Comparison of ENCODE assay signal across 8 cellular contexts in genomic region chr3:12139111-12139511, GRCh38. TPM values are rescaled to one million over a fixed set of nuclear protein-coding genes. Genes with fewer than 3 reads are reported as not detected.
DNase-seq lines count a peak whose midpoint lies in the region; ATAC-seq, FAIRE-seq and TF ChIP-seq lines count a peak whose summit lies in the region.

No MANE protein-coding gene starts in this region.

- TF ChIP-seq POLR2A in IMR-90 (IDR thresholded peaks at IDR 0.05; ENCODE audit: low read depth, low read length) (no peak), K562 (conservative IDR thresholded peaks at IDR 0.05) (no peak)

- no peak overlapping the region for H3K4ac ChIP-seq in IMR-90 (ENCODE audit: low read depth, low read length)

- intact Hi-C loops in IMR-90 (cut with micrococcal nuclease): loop anchor here (1.0 to 5.0 kb wide), 5 partner anchors 37 to 438 kb away; partner anchors contain the start of gene PPARG
- intact Hi-C loops in K562 (cut with micrococcal nuclease): loop anchor here (1.0 to 5.0 kb wide), 3 partner anchors 173 to 751 kb away; no protein-coding TSS in a partner anchor

- no peaks in the 10 kb centered on the region for H3K79me2 ChIP-seq in K562 (ENCODE audit: control insufficient read depth, insufficient read depth, low read length)

- no peaks in the 10 kb centered on the region for H3K79me1 ChIP-seq in IMR-90 (ENCODE audit: low read depth in 1 of 2, low read length in 2 of 2)

- BruUV-seq in IMR-90 (replicated peaks; lab: Mats Ljungman, UMichigan) (no TSS peak), K562 (replicated peaks; lab: Mats Ljungman, UMichigan) (no TSS peak)

- no peak overlapping the region for H2BK15ac ChIP-seq in IMR-90 (ENCODE audit: low read depth, low read length)

- H3K14ac ChIP-seq in IMR-90 (replicated peaks; ENCODE audit: low read depth, low read length): no peak overlapping the region

- H3K9ac ChIP-seq in IMR-90 (ENCODE audit: low read depth, low read length) (no peak overlapping the region), K562 (ENCODE audit: insufficient read depth in 1 of 2, low read depth in 2 of 2, low read length in 2 of 2) (no peak overlapping the region)

- no peaks in the 10 kb centered on the region for H3K9me3 ChIP-seq in IMR-90 (ENCODE audit: control insufficient read depth, insufficient read depth, low read length)
- no peaks in the 10 kb centered on the region for H3K9me3 ChIP-seq in K562 (replicated peaks; ENCODE audit: control insufficient read depth, insufficient read depth, low read depth, low read length)

- H3K18ac ChIP-seq in IMR-90 (ENCODE audit: low read depth, low read length): no peak overlapping the region

- no peak for TF ChIP-seq EP300 in K562 (IDR thresholded peaks at IDR 0.05; ENCODE audit: low read length)

- H3K23ac ChIP-seq in IMR-90 (ENCODE audit: low read depth, low read length): no peak overlapping the region

- no peak overlapping the region for H2BK5ac ChIP-seq in IMR-90 (ENCODE audit: low read depth, low read length, poor library complexity, severe bottlenecking)

- no peaks in the 10 kb centered on the region for H3K9me1 ChIP-seq in IMR-90 (ENCODE audit: insufficient read depth, low read length)
- H3K9me1 ChIP-seq in K562 (ENCODE audit: control insufficient read depth, insufficient read depth, low read length): no peaks in the 10 kb centered on the region

- dilution Hi-C loops in IMR-90 (cut with HindIII; ENCODE audit: low sequenced_read_pairs, unreplicated experiment): no loop called here

- H2AK9ac ChIP-seq in IMR-90 (replicated peaks; ENCODE audit: low read depth, low read length, poor library complexity): no peak overlapping the region

- H4K20me1 ChIP-seq in IMR-90 (ENCODE audit: insufficient read depth, low read length): no peaks in the 10 kb centered on the region
- H4K20me1 ChIP-seq in K562 (replicated peaks; ENCODE audit: control insufficient read depth, insufficient read depth, low read length): no peaks in the 10 kb centered on the region

- TF ChIP-seq CTCF in IMR-90 (conservative IDR thresholded peaks at IDR 0.05; ENCODE audit: low read depth, low read length): peak; percentile 82
- peak; percentile 58 to 75 (median 61) for TF ChIP-seq CTCF in K562 (IDR thresholded peaks at IDR 0.05 in 2 of 3, conservative IDR thresholded peaks at IDR 0.05 in 1 of 3; ENCODE audit: insufficient read depth in 2 of 3, low read depth in 1 of 3, low read length in 3 of 3)

- TF ChIP-seq RAD21 in IMR-90 (IDR thresholded peaks at IDR 0.05; ENCODE audit: low read length): peak; percentile 98
- peak; percentile 97 for TF ChIP-seq RAD21 in K562 (CRISPR knock-in tag; conservative IDR thresholded peaks at IDR 0.05 in 1 of 2, IDR thresholded peaks at IDR 0.05 in 1 of 2)

- no peak overlapping the region for H3K4me2 ChIP-seq in IMR-90 (ENCODE audit: low read depth, low read length)
- H3K4me2 ChIP-seq in K562 (ENCODE audit: insufficient read depth, low read length): no peak overlapping the region

- no peak overlapping the region for H3K56ac ChIP-seq in IMR-90 (ENCODE audit: extremely low read depth, insufficient read depth, low read length)

- H3K27ac ChIP-seq in IMR-90 (ENCODE audit: insufficient read depth, low read length) (no peak overlapping the region), K562 (ENCODE audit: extremely low read depth, low read depth, low read length) (no peak overlapping the region)

- H4K5ac ChIP-seq in IMR-90 (ENCODE audit: low read depth, low read length): no peak overlapping the region

- POLR2A ChIA-PET in IMR-90 (lab: Charles Lee; ENCODE audit: unreplicated experiment) (no interaction called here), K562 (lab: Yijun Ruan, JAX) (interaction anchor here (0.6 kb wide), 1 partner anchor 317 kb away, joined by 3 read pairs; no protein-coding TSS in a partner anchor)

- H4K91ac ChIP-seq in IMR-90 (ENCODE audit: insufficient read depth, low read depth, low read length): no peak overlapping the region

- DNase-seq in DMS114 treated with DMSO at 0.1 percent for 48 hours (lab: John Stamatoyannopoulos, UW; ENCODE audit: unreplicated experiment) (peak; percentile 32), IMR-90 (peak; percentile 73), K562 (ENCODE audit: extremely low read depth in 1 of 4, low spot score in 3 of 4) (peak in 2 of 4 experiments; percentile 31 to 37), left lobe of liver (ENCODE audit: low spot score) (no peak), NCI-H2107 (lab: John Stamatoyannopoulos, UW) (no peak)
- DNase-seq in activated CD4-positive, CD25-positive, alpha-beta regulatory T cell treated with anti-CD3 and anti-CD28 coated beads, Interleukin-2, amount 50 U/mL, for 72 hours: no peak

- 8% methylated on average over 2 of the region's 5 CpGs; no CpG with 5 or more reads in 1 of the 2 experiments for WGBS in IMR-90 (ENCODE audit: extremely low coverage in 2 of 2, insufficient read length in 1 of 2), 2 experiments
- 7% methylated on average over 5 of the region's 5 CpGs for WGBS in K562 (ENCODE audit: insufficient coverage, low coverage, missing lambda C conversion rate)

- peak overlapping the region; percentile 41; the same call in 1 of the 2 replicates for H2AK5ac ChIP-seq in IMR-90 (ENCODE audit: low read depth, low read length)

- H3K27me3 ChIP-seq in IMR-90 (ENCODE audit: control insufficient read depth, insufficient read depth, low read length) (peaks cover 3% of the 10 kb centered on the region; the same call in 1 of the 2 replicates), K562 (ENCODE audit: control insufficient read depth in 2 of 2, insufficient read depth in 2 of 2, low read length in 2 of 2) (peaks cover 0 to 10% of the 10 kb centered on the region in 2 experiments; a peak in 3 of 5 replicates)

- no peaks in the 10 kb centered on the region for H3K36me3 ChIP-seq in IMR-90 (ENCODE audit: control insufficient read depth, insufficient read depth, low read length)
- no peaks in the 10 kb centered on the region for H3K36me3 ChIP-seq in K562 (ENCODE audit: control insufficient read depth, insufficient read depth, low read length)

- H2AFZ ChIP-seq in IMR-90 (replicated peaks; ENCODE audit: low read length, poor library complexity) (peak overlapping the region; percentile 9), K562 (ENCODE audit: low read depth, low read length) (no peak overlapping the region)

- no peak for FAIRE-seq in K562 (lab: Jason Lieb, UNC)

- no peak overlapping the region for H2BK20ac ChIP-seq in IMR-90 (ENCODE audit: low read depth, low read length)

- H4K8ac ChIP-seq in IMR-90 (ENCODE audit: low read depth in 2 of 2, low read length in 2 of 2): no peak overlapping the region

- in situ Hi-C loops in IMR-90 (cut with MboI; ENCODE audit: low sequenced_read_pairs): loop anchor here (5.0 to 25.0 kb wide), 3 partner anchors 38 to 748 kb away; no protein-coding TSS in a partner anchor
- in situ Hi-C loops in K562 (cut with MboI): loop anchor here (5.0 to 25.0 kb wide), 2 partner anchors 343 to 748 kb away; partner anchors contain the start of gene TSEN2

- ATAC-seq in IMR-90 (ENCODE audit: low read depth) (peak; percentile 71), K562 (peak; percentile 83), left lobe of liver (peak; percentile 29), GM21576 (IDR thresholded peaks at IDR 0.05; ENCODE audit: unreplicated experiment) (no peak), GM19023 (IDR thresholded peaks at IDR 0.05; ENCODE audit: unreplicated experiment) (no peak)

- H2BK120ac ChIP-seq in IMR-90 (ENCODE audit: low read depth, low read length): no peak overlapping the region

- H3K4me1 ChIP-seq in IMR-90 (ENCODE audit: control insufficient read depth, insufficient read depth, low read length) (peaks cover 2% of the 10 kb centered on the region), K562 (replicated peaks in 1 of 2; ENCODE audit: control insufficient read depth in 2 of 2, insufficient read depth in 2 of 2, low read length in 2 of 2) (no peaks in the 10 kb centered on the region)

- CTCF ChIA-PET in IMR-90 (lab: Yijun Ruan, JAX): interaction anchor here (0.6 to 1.7 kb wide), 10 partner anchors 12 to 342 kb away, joined by 3 to 6 read pairs (median 4); no protein-coding TSS in a partner anchor
- CTCF ChIA-PET in K562 (lab: Yijun Ruan, JAX; ENCODE audit: low intra/inter-chr PET ratio): interaction anchor here (1.9 to 3.2 kb wide), 3 partner anchors 37 to 753 kb away, joined by 8 to 24 read pairs (median 24); no protein-coding TSS in a partner anchor

- H3K4me3 ChIP-seq in IMR-90 (ENCODE audit: insufficient read depth, low read depth, low read length) (no peak overlapping the region), K562 (no peak overlapping the region)

RNA-seq across cellular contexts. Expression of gene TIMP4, which starts 19.6 kb away (rescaled TPM):
- total RNA-seq in IMR-90 (2012; rRNA removed) (0.54 and 0.56 TPM in 2 replicates), K562 (2014; rRNA removed) (not detected in 2 replicates), K562 (2014; rRNA removed; fragmentation: Illumina TruSeq; extraction: Trizol) (0.07 and 0.10 TPM in 2 replicates), K562 (2015; rRNA removed; fragmentation: Illumina TruSeq; extraction: Trizol) (not detected in 2 replicates), K562 (2021) (not detected in 2 replicates), left lobe of liver (0.53 TPM)
- polyA plus RNA-seq in IMR-90 (2012; rRNA removed) (0.39 and 0.40 TPM in 2 replicates), K562 (2011; rRNA removed) (not detected in 2 replicates), K562 (2014; fragmentation: Illumina TruSeq; extraction: Trizol) (0.08 TPM in 1 of 2 replicates, not detected in the other), K562 (2014; fragmentation: Nextera tagmentation; extraction: Ambion mirVana) (under 1 TPM in 1 of 2 experiments, not detected in 1; 0.03 TPM), K562 (2014; rRNA removed) (not detected in 2 replicates)
- polyA plus RNA-seq in IMR-90 (2012; cell fraction: cytosol; rRNA removed): 0.57 and 0.80 TPM in 2 replicates
- polyA plus RNA-seq in IMR-90 (2012; cell fraction: nucleus; rRNA removed; ENCODE audit: low replicate concordance): 0.13 and 0.16 TPM in 2 replicates
- not detected in 2 replicates for total RNA-seq in K562 (2011; cell fraction: chromatin; rRNA removed; ENCODE audit: low replicate concordance)
- total RNA-seq in K562 (2011; cell fraction: nucleolus; rRNA removed): not detected in 2 replicates
- not detected in 2 replicates for total RNA-seq in K562 (2011; cell fraction: nucleoplasm; rRNA removed)
- 0.03 TPM in 1 of 2 replicates, not detected in the other for polyA plus RNA-seq in K562 (2011; cell fraction: cytosol; rRNA removed)
- not detected in 2 replicates for polyA plus RNA-seq in K562 (2011; cell fraction: nucleus; rRNA removed)
- 0.09 and 0.47 TPM in 2 replicates for polyA plus RNA-seq in K562 (2012)
- polyA minus RNA-seq in K562 (2011; rRNA and poly(A)+ RNA removed): not detected in 2 replicates
- not detected in 2 replicates for polyA minus RNA-seq in K562 (2011; cell fraction: cytosol; rRNA and poly(A)+ RNA removed)
- not detected in 2 replicates for polyA minus RNA-seq in K562 (2011; cell fraction: nucleus; rRNA and poly(A)+ RNA removed)

Comparison
In these comparisons a context has a peak if more than half of its experiments do, and no peak if none do; other contexts are left out.
1. DNase-seq: peak in DMS114 treated with DMSO at 0.1 percent for 48 hours (single experiment) and IMR-90 (single experiment); none in left lobe of liver (single experiment), activated CD4-positive, CD25-positive, alpha-beta regulatory T cell treated with anti-CD3 and anti-CD28 coated beads, Interleukin-2, amount 50 U/mL, for 72 hours (single experiment) and NCI-H2107 (single experiment).
2. ATAC-seq: peak in IMR-90 (single experiment), K562 (single experiment) and left lobe of liver (single experiment); none in GM21576 (single experiment) and GM19023 (single experiment).